In the genomic region with DNA sequence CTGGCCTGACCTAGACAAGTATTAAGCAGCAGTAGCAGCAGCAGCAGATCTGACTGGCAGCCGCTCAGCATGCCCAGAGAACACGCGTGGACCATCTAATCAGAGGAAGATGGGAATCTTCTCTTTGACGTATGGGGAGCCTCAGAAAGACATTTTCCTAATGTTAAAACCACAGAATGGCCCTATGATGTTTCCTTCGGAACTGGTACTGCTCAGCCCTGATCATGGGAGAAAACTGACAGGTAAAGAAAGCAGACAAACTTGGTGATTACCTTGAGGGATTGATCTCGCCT, we compare ENCODE assay signal across 12 cellular contexts. TPM values are rescaled to one million over a fixed set of nuclear protein-coding genes. Genes with fewer than 3 reads are reported as not detected.
DNase-seq lines count a peak whose midpoint lies in the region; ATAC-seq and TF ChIP-seq lines count a peak whose summit lies in the region.
"Had no signal": no experiment of that assay in that cellular context is flagged by ENCODE, and none has a peak within 500 bp of the region (broad histone marks: within the 10 kb centered on the region; RNA-seq: fewer than 3 reads in every experiment).

No MANE protein-coding gene starts in this region.

- no peak for TF ChIP-seq EP300 in esophagus muscularis mucosa (IDR thresholded peaks at IDR 0.05)

- TF ChIP-seq POLR2A in esophagus muscularis mucosa (IDR thresholded peaks at IDR 0.05; ENCODE audit: low read depth), result no peak

- POLR2A ChIA-PET in RWPE1 (lab: Yijun Ruan, JAX; ENCODE audit: low non-redundant PET), result no interaction called here

- H3K27me3 Mint-ChIP-seq in CD4-positive, CD25-positive, alpha-beta regulatory T cell, result peaks cover 3% of the 10 kb centered on the region
- H3K27me3 Mint-ChIP-seq: memory B cell had no signal

- no peak for ATAC-seq in CD4-positive, CD25-positive, alpha-beta regulatory T cell (ENCODE audit: low read depth in 2 of 2)
- ATAC-seq in HG03565 (IDR thresholded peaks at IDR 0.05; ENCODE audit: unreplicated experiment), result no peak
- ATAC-seq in HG03521 (IDR thresholded peaks at IDR 0.05; ENCODE audit: unreplicated experiment), result no peak
- ATAC-seq in GM18873 (IDR thresholded peaks at IDR 0.05; ENCODE audit: low FRiP score, unreplicated experiment), result no peak

- intact Hi-C loops in esophagus muscularis mucosa (cut with DNase I), result loop anchor here (5.0 kb wide), 3 partner anchors 75 to 125 kb away; no protein-coding TSS in a partner anchor

- H3K27me3 ChIP-seq in CD4-positive, CD25-positive, alpha-beta regulatory T cell (ENCODE audit: control insufficient read depth, insufficient read depth, low read length), result no peaks in the 10 kb centered on the region
- H3K27me3 ChIP-seq in esophagus muscularis mucosa, result no peaks in the 10 kb centered on the region
- H3K27me3 ChIP-seq: adrenal gland, BLaER1 had no signal

- H3K27ac Mint-ChIP-seq in CD4-positive, CD25-positive, alpha-beta regulatory T cell, result peak overlapping the region; percentile 61 to 84 (median 83)
- H3K27ac Mint-ChIP-seq: memory B cell had no signal

- H3K27ac ChIP-seq in 22Rv1 (peak overlapping the region; percentile 5), RWPE1 (peak overlapping the region; percentile 56), esophagus muscularis mucosa (replicated peaks in 1 of 4) (peak overlapping the region in 3 of 4 donors; percentile 29 to 69 (median 56))
- peak overlapping the region; percentile 25 for H3K27ac ChIP-seq in CD4-positive, CD25-positive, alpha-beta regulatory T cell (ENCODE audit: insufficient read depth, low read length, poor library complexity, severe bottlenecking)
- H3K27ac ChIP-seq: BLaER1 had no signal

- peaks cover 20% of the 10 kb centered on the region for H3K4me1 ChIP-seq in CD4-positive, CD25-positive, alpha-beta regulatory T cell (ENCODE audit: control insufficient read depth, insufficient read depth, low read length, poor library complexity, severe bottlenecking)
- peaks cover 47 to 67% (median 51%) of the 10 kb centered on the region in 4 donors for H3K4me1 ChIP-seq in esophagus muscularis mucosa

- no peak overlapping the region for H3K4me3 ChIP-seq in CD4-positive, CD25-positive, alpha-beta regulatory T cell (ENCODE audit: low read depth, low read length)
- H3K4me3 ChIP-seq in esophagus muscularis mucosa, result no peak overlapping the region
- H3K4me3 ChIP-seq: adrenal gland, BLaER1 had no signal

- H3K4me1 Mint-ChIP-seq in CD4-positive, CD25-positive, alpha-beta regulatory T cell, result peaks cover 5 to 53% (median 40%) of the 10 kb centered on the region in 4 donors

- DNase-seq in CD4-positive, CD25-positive, alpha-beta regulatory T cell, result no peak
- no peak for DNase-seq in RWPE1 (ENCODE audit: low spot score)
- DNase-seq in esophagus muscularis mucosa (ENCODE audit: extremely low spot score), result no peak
- DNase-seq in GF-D8 (lab: John Stamatoyannopoulos, UW), result no peak
- DNase-seq: NCI-H1105 had no signal

- peaks cover 38% of the 10 kb centered on the region for H3K36me3 Mint-ChIP-seq in CD4-positive, CD25-positive, alpha-beta regulatory T cell

- no peaks in the 10 kb centered on the region for H3K9me3 ChIP-seq in CD4-positive, CD25-positive, alpha-beta regulatory T cell (ENCODE audit: control insufficient read depth in 2 of 2, low read length in 2 of 2)
- no peaks in the 10 kb centered on the region for H3K9me3 ChIP-seq in esophagus muscularis mucosa
- H3K9me3 ChIP-seq: adrenal gland, BLaER1 had no signal

- peaks cover 84% of the 10 kb centered on the region for H3K36me3 ChIP-seq in CD4-positive, CD25-positive, alpha-beta regulatory T cell (ENCODE audit: control insufficient read depth, insufficient read depth, low read length)
- peaks cover 42 to 88% (median 86%) of the 10 kb centered on the region in 4 donors for H3K36me3 ChIP-seq in esophagus muscularis mucosa

- CTCF ChIA-PET in RWPE1 (lab: Yijun Ruan, JAX), result interaction anchor here (0.9 to 2.4 kb wide), 4 partner anchors 8 to 126 kb away, joined by 4 to 13 read pairs (median 9); no protein-coding TSS in a partner anchor

- H3K9me3 Mint-ChIP-seq in CD4-positive, CD25-positive, alpha-beta regulatory T cell, result no peaks in the 10 kb centered on the region
- H3K9me3 Mint-ChIP-seq: memory B cell had no signal

- peak overlapping the region in 2 of 4 donors; percentile 27 to 75 for H3K4me3 Mint-ChIP-seq in CD4-positive, CD25-positive, alpha-beta regulatory T cell
- H3K4me3 Mint-ChIP-seq: memory B cell had no signal

- WGBS in esophagus muscularis mucosa, result 68% methylated on average over 6 of the region's 6 CpGs

- TF ChIP-seq CTCF in 22Rv1 (IDR thresholded peaks at IDR 0.05) (peak; percentile 63), RWPE1 (conservative IDR thresholded peaks at IDR 0.05; ENCODE audit: low read depth) (peak; percentile 78), esophagus muscularis mucosa (IDR thresholded peaks at IDR 0.05) (peak in 1 of 3 experiments; percentile 10)

RNA-seq across cellular contexts. Expression of gene PSMA7, which starts 6.2 kb away (rescaled TPM):
- total RNA-seq in CD4-positive, CD25-positive, alpha-beta regulatory T cell, result 172 TPM
- 100 to 1,000 TPM; 512 to 670 (median 608) TPM for polyA plus RNA-seq in CD4-positive, CD25-positive, alpha-beta regulatory T cell
- total RNA-seq in esophagus muscularis mucosa, result 100 to 1,000 TPM; 261 to 349 (median 304) TPM

RNA-seq across cellular contexts. Expression of gene SS18L1, which starts 6.5 kb away (rescaled TPM):
- 21.0 TPM for total RNA-seq in CD4-positive, CD25-positive, alpha-beta regulatory T cell
- under 1 TPM; 0.39 to 0.98 (median 0.73) TPM for polyA plus RNA-seq in CD4-positive, CD25-positive, alpha-beta regulatory T cell
- 10 to 100 TPM in 2 of 4 donors, 1 to 10 TPM in 2; 9.1 to 13.3 (median 10.8) TPM for total RNA-seq in esophagus muscularis mucosa

RNA-seq across cellular contexts. Expression of gene LSM14B, which starts 14.8 kb away (rescaled TPM):
- 33.7 TPM for total RNA-seq in CD4-positive, CD25-positive, alpha-beta regulatory T cell
- 1 to 10 TPM in 2 of 4 donors, under 1 TPM in 2; 0.65 to 1.9 (median 1.0) TPM for polyA plus RNA-seq in CD4-positive, CD25-positive, alpha-beta regulatory T cell
- 10 to 100 TPM; 24.9 to 38.8 (median 32.4) TPM for total RNA-seq in esophagus muscularis mucosa

RNA-seq across cellular contexts. Expression of gene MTG2, which starts 45.8 kb away (rescaled TPM):
- total RNA-seq in CD4-positive, CD25-positive, alpha-beta regulatory T cell, result 17.5 TPM
- polyA plus RNA-seq in CD4-positive, CD25-positive, alpha-beta regulatory T cell, result 10 to 100 TPM; 18.7 to 23.6 (median 20.4) TPM
- total RNA-seq in esophagus muscularis mucosa, result 10 to 100 TPM; 21.6 to 26.5 (median 26.0) TPM

Comparison
In these comparisons a context has a peak if more than half of its experiments do, and no peak if none do; other contexts are left out.
1. H3K27ac ChIP-seq: peak in every context shown above with its lines; median percentile 56 in RWPE1; 56 in esophagus muscularis mucosa; 25 in CD4-positive, CD25-positive, alpha-beta regulatory T cell; 5 in 22Rv1.